In the genomic region with DNA sequence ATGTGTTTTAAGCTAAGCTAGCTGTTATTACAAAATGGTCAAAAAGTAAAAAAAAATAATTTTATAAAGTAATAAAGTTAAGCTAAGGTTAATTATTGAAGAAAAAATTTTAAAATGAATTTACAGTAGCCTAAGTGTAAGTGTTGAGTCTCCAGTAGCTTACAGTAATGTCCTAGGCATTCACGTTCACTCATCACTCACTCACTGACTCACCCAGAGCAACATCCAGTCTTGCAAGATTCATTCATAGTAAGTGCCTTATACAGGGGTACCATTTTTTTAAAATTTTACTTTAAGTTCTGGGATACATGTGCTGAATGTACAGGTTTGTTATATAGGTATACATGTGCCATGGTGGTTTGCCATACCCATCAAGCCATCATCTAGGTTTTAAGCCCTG, we compare ENCODE assay signal across 18 cellular contexts. TPM values are rescaled to one million over a fixed set of nuclear protein-coding genes. Genes with fewer than 3 reads are reported as not detected.
DNase-seq lines count a peak whose midpoint lies in the region; ATAC-seq and TF ChIP-seq lines count a peak whose summit lies in the region.
"Had no signal": no experiment of that assay in that cellular context is flagged by ENCODE, and none has a peak within 500 bp of the region (broad histone marks: within the 10 kb centered on the region; RNA-seq: fewer than 3 reads in every experiment).

No MANE protein-coding gene starts in this region.

- CTCF ChIA-PET in A673 (lab: Charles Lee), result no interaction called here

- no peaks in the 10 kb centered on the region for H3K4me1 ChIP-seq in A673 (ENCODE audit: insufficient read depth, low read length, poor library complexity, severe bottlenecking)
- H3K4me1 ChIP-seq: A549, BE2C had no signal

- H3K36me3 ChIP-seq in brain microvascular endothelial cell (replicated peaks) (no peaks in the 10 kb centered on the region), kidney epithelial cell (ENCODE audit: control insufficient read depth, insufficient read depth, low read length) (no peaks in the 10 kb centered on the region), A673 (ENCODE audit: insufficient read depth, low read length, poor library complexity, severe bottlenecking) (no peaks in the 10 kb centered on the region)
- H3K36me3 ChIP-seq: BE2C had no signal

- POLR2A ChIA-PET in A673 (lab: Charles Lee; ENCODE audit: low non-redundant PET), result no interaction called here

- H3K27me3 ChIP-seq in brain microvascular endothelial cell (replicated peaks) (no peaks in the 10 kb centered on the region), kidney epithelial cell (ENCODE audit: control insufficient read depth, insufficient read depth, low read length) (no peaks in the 10 kb centered on the region), A673 (replicated peaks; ENCODE audit: insufficient read depth, low read depth, low read length, poor library complexity) (no peaks in the 10 kb centered on the region)
- H3K27me3 ChIP-seq: BE2C had no signal

- no peak overlapping the region for H3K4me3 ChIP-seq in brain microvascular endothelial cell (ENCODE audit: low read depth, low read length)
- H3K4me3 ChIP-seq in kidney epithelial cell (ENCODE audit: low read depth, low read length), result no peak overlapping the region
- no peak overlapping the region for H3K4me3 ChIP-seq in A673 (ENCODE audit: low read depth, low read length, poor library complexity, severe bottlenecking)
- H3K4me3 ChIP-seq: A549 had no signal

- intact Hi-C loops in A673 (cut with micrococcal nuclease; ENCODE audit: unreplicated experiment), result no loop called here

- no peak overlapping the region for H3K27ac ChIP-seq in brain microvascular endothelial cell
- H3K27ac ChIP-seq in A673 (ENCODE audit: low read depth, low read length, poor library complexity, severe bottlenecking), result no peak overlapping the region
- H3K27ac ChIP-seq: A549 had no signal

- DNase-seq in EL (peak; percentile 13), M059J (ENCODE audit: low read depth) (peak; percentile 48), brain microvascular endothelial cell (peak; percentile 0), kidney epithelial cell (ENCODE audit: low read depth) (peak; percentile 12), A673 (ENCODE audit: low spot score) (no peak)
- DNase-seq: BE2C, DMS53, KG1, MV-4-11, NCI-H1105 treated with DMSO at 0.1 percent for 48 hours, NCI-H2029 treated with DMSO at 0.1 percent for 48 hours, NCI-H526, Right ventricle myocardium superior had no signal

- ATAC-seq in GM19351 (IDR thresholded peaks at IDR 0.05; ENCODE audit: unreplicated experiment) (no peak), HG02763 (IDR thresholded peaks at IDR 0.05; ENCODE audit: unreplicated experiment) (no peak), GM18858 (IDR thresholded peaks at IDR 0.05; ENCODE audit: unreplicated experiment) (no peak)
- ATAC-seq: A549 had no signal

- no peak for TF ChIP-seq CTCF in brain microvascular endothelial cell (IDR thresholded peaks at IDR 0.05; ENCODE audit: low read depth, low read length, missing control alignments)
- no peak for TF ChIP-seq CTCF in kidney epithelial cell (IDR thresholded peaks at IDR 0.05; ENCODE audit: insufficient read depth, low read length, poor library complexity, severe bottlenecking)
- TF ChIP-seq CTCF in A673 (conservative IDR thresholded peaks at IDR 0.05; ENCODE audit: low read depth, low read length), result no peak

- BruUV-seq in A673 (replicated peaks; lab: Mats Ljungman, UMichigan), result no TSS peak

- in situ Hi-C loops in brain microvascular endothelial cell (cut with HindIII; ENCODE audit: low pct_ligation_motif_present, low sequenced_read_pairs), result no loop called here

- no peaks in the 10 kb centered on the region for H3K9me3 ChIP-seq in A673 (ENCODE audit: low read depth, low read length, poor library complexity, severe bottlenecking)
- H3K9me3 ChIP-seq: A549, BE2C had no signal

RNA-seq across cellular contexts. Expression of a gene that starts 11.6 kb away (rescaled TPM):
- not detected in 2 replicates for total RNA-seq in M059J (2014; rRNA removed; shearing (Covaris generic))
- not detected in 2 replicates for total RNA-seq in kidney epithelial cell
- total RNA-seq in A673 (2021), result not detected in 2 replicates
- total RNA-seq: OCI-LY7, Right ventricle myocardium superior had no signal

RNA-seq across cellular contexts. Expression of a gene that starts 34.8 kb away (rescaled TPM):
- total RNA-seq in M059J (2014; rRNA removed; shearing (Covaris generic)), result not detected in 2 replicates
- not detected in 2 replicates for total RNA-seq in kidney epithelial cell
- total RNA-seq in A673 (2021), result not detected in 2 replicates
- total RNA-seq: OCI-LY7, Right ventricle myocardium superior had no signal

RNA-seq across cellular contexts. Expression of a gene that starts 41.5 kb away (rescaled TPM):
- total RNA-seq in M059J (2014; rRNA removed; shearing (Covaris generic)), result not detected in 2 replicates
- not detected in 2 replicates for total RNA-seq in kidney epithelial cell
- not detected in 2 replicates for total RNA-seq in A673 (2021)
- total RNA-seq: OCI-LY7, Right ventricle myocardium superior had no signal

RNA-seq across cellular contexts. Expression of a gene that starts 51.1 kb away (rescaled TPM):
- total RNA-seq in M059J (2014; rRNA removed; shearing (Covaris generic)), result not detected in 2 replicates
- not detected in 2 replicates for total RNA-seq in kidney epithelial cell
- not detected in 2 replicates for total RNA-seq in A673 (2021)
- total RNA-seq: OCI-LY7, Right ventricle myocardium superior had no signal
